Comparison of ENCODE assay signal across 9 cellular contexts in the genomic region with DNA sequence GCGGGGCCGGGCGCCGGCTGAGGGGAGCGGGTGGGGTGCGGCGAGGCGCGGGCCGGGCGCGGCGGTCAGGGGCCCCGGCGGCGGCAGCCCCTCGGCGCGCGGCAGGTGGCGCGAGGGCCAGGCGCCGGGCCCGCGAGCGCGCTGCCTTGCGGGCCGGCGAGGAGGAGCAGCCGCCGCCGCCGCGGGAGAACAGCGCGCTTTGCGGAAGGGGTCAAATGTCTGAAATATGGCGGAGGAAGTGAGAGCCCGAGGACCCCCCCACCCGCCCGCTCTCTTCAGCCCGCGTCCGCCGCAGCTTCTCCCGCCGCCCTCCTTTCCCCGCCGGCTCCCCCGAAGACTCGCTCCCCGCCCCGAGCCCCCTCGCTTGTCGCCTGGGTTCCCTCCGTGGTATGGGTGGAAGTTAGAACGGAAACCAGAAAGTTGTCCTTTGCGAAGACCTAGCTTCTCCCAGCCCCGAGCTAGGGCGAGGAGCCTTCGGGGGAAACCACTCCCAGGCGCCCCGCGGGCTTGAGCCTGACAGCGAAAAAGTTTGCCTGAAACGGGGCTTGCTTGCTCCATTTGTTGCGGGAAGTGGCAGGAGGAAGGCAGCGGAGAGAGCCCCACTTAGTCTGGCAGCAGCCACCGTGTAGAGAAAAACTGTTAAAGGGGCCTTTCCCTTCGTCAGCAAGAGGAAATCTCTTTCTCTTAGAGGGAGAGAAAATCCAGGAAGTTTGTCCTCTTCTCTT. TPM values are rescaled to one million over a fixed set of nuclear protein-coding genes. Genes with fewer than 3 reads are reported as not detected.
A peak's percentile ranks its signal among the peaks of the same experiment; 100 is the strongest.
DNase-seq lines count a peak whose midpoint lies in the region; ATAC-seq, FAIRE-seq and TF ChIP-seq lines count a peak whose summit lies in the region.
"Had no signal": no experiment of that assay in that cellular context is flagged by ENCODE, and none has a peak within 500 bp of the region (broad histone marks: within the 10 kb centered on the region; RNA-seq: fewer than 3 reads in every experiment).

No MANE protein-coding gene starts in this region.

- TF ChIP-seq POLR2A in HepG2 (IDR thresholded peaks at IDR 0.05; ENCODE audit: insufficient read depth in 1 of 2, low read depth in 2 of 2, low read length in 2 of 2) = no peak; a peak in 1 of 4 replicates

- no peak for TF ChIP-seq EP300 in HepG2 (IDR thresholded peaks at IDR 0.05; ENCODE audit: low read depth in 2 of 2, low read length in 2 of 2)
- TF ChIP-seq EP300 in HepG2 (CRISPR knock-in tag; IDR thresholded peaks at IDR 0.05; ENCODE audit: borderline replicate concordance) = no peak

- no peaks in the 10 kb centered on the region for H3K9me3 ChIP-seq in HepG2 (ENCODE audit: low read length)

- H3K4me3 ChIP-seq in dorsolateral prefrontal cortex (peak overlapping the region; percentile 57 to 94 (median 82)), HepG2 (replicated peaks in 1 of 3; ENCODE audit: insufficient read depth in 1 of 3, low read depth in 2 of 3, low read length in 3 of 3) (peak overlapping the region; percentile 73 to 99 (median 86))

- no peaks in the 10 kb centered on the region for H3K27me3 ChIP-seq in dorsolateral prefrontal cortex
- no peaks in the 10 kb centered on the region; a peak in 1 of 5 replicates for H3K27me3 ChIP-seq in HepG2 (ENCODE audit: control insufficient read depth in 1 of 2, insufficient read depth in 2 of 2, low read length in 2 of 2)

- H3K4me1 ChIP-seq in HepG2 (ENCODE audit: insufficient read depth, low read length) = peaks cover 42% of the 10 kb centered on the region

- TF ChIP-seq CTCF in dorsolateral prefrontal cortex (IDR thresholded peaks at IDR 0.05 in 54 of 56, conservative IDR thresholded peaks at IDR 0.05 in 2 of 56; ENCODE audit: low read depth in 1 of 56, partially characterized antibody in 56 of 56) (no peak), HepG2 (CRISPR knock-in tag; IDR thresholded peaks at IDR 0.05) (no peak)

- CTCF ChIA-PET in HepG2 (lab: Yijun Ruan, JAX; ENCODE audit: low intra/inter-chr PET ratio, low total read pairs) = no interaction called here

- in situ Hi-C loops in HepG2 (cut with HindIII; ENCODE audit: extremely low pct_ligation_motif_present, low pct_unique_long_range_greater_than_20kb) = no loop called here

- no peak for TF ChIP-seq RAD21 in HepG2 (CRISPR knock-in tag; IDR thresholded peaks at IDR 0.05)

- DNase-seq in NCI-H1417 (lab: John Stamatoyannopoulos, UW) (peak in 2 of 3 experiments; percentile 77 to 78), NCI-H1417 treated with DMSO at 0.1 percent for 48 hours (lab: John Stamatoyannopoulos, UW) (no peak), NCI-H2107 treated with DMSO at 0.1 percent for 48 hours (lab: John Stamatoyannopoulos, UW; ENCODE audit: unreplicated experiment) (peak; percentile 28), dorsolateral prefrontal cortex (peak in 9 of 10 donors; percentile 39 to 66 (median 47)), HepG2 (ENCODE audit: low spot score) (no peak)
- DNase-seq in activated CD4-positive, alpha-beta T cell treated with anti-CD3 and anti-CD28 coated beads, Interleukin-2, amount 50 U/mL, for 4 hours = peak; percentile 9 to 22
- DNase-seq in stimulated activated CD4-positive, alpha-beta T cell treated with anti-CD3 and anti-CD28 coated beads, Interleukin-4, amount 100 ng/mL, for 24 hours = peak; percentile 45

- intact Hi-C loops in dorsolateral prefrontal cortex (cut with DNase I) = loop anchor here (2.0 to 5.0 kb wide), 5 partner anchors 76 to 278 kb away; partner anchors contain the start of genes MDM1 (in 2 of the 2), SLC35E3 (in 2 of the 2), MDM2 (in 1 of the 2) and NUP107 (in 1 of the 2)
- intact Hi-C loops in HepG2 (cut with micrococcal nuclease; ENCODE audit: unreplicated experiment) = loop anchor here (2.0 to 5.0 kb wide), 3 partner anchors 76 to 269 kb away; partner anchors contain the start of genes MDM2 and NUP107

- ATAC-seq in HG02678 (IDR thresholded peaks at IDR 0.05; ENCODE audit: unreplicated experiment) (peak; percentile 34), HepG2 (peak; percentile 14)

- POLR2A ChIA-PET in HepG2 (lab: Yijun Ruan, JAX) = interaction anchor here (0.6 to 2.0 kb wide), 10 partner anchors 10 to 1342 kb away, joined by 3 to 10 read pairs (median 3); partner anchors contain the start of genes CAND1, MDM2 and SLC35E3

- FAIRE-seq in HepG2 (lab: Jason Lieb, UNC) = no peak
- FAIRE-seq: G401.6 had no signal

- peak overlapping the region; percentile 87 for H3K9ac ChIP-seq in HepG2 (ENCODE audit: insufficient read depth, low read depth, low read length)

- peaks cover 31% of the 10 kb centered on the region for H4K20me1 ChIP-seq in HepG2 (ENCODE audit: insufficient read depth, low read length)

- H2AFZ ChIP-seq in HepG2 (ENCODE audit: low read length) = no peak overlapping the region

- peak overlapping the region; percentile 80 for H3K4me2 ChIP-seq in HepG2 (ENCODE audit: low read depth, low read length)

- H3K36me3 ChIP-seq in HepG2 (replicated peaks in 1 of 2; ENCODE audit: control insufficient read depth in 1 of 2, insufficient read depth in 2 of 2, low read length in 2 of 2) = no peaks in the 10 kb centered on the region

- peaks cover 49% of the 10 kb centered on the region for H3K79me2 ChIP-seq in HepG2 (ENCODE audit: insufficient read depth, low read length)

- H3K27ac ChIP-seq in dorsolateral prefrontal cortex = peak overlapping the region; percentile 49 to 96 (median 88)
- H3K27ac ChIP-seq in HepG2 (ENCODE audit: extremely low read length, insufficient read depth, low read length) = peak overlapping the region; percentile 87

- no TSS peak for BruUV-seq in HepG2 (replicated peaks; lab: Mats Ljungman, UMichigan)

- under 1% methylated on average over 32 of the region's 72 CpGs for WGBS in HepG2 (ENCODE audit: low lambda C conversion rate)

TF ChIP-seq in HepG2, 621 proteins besides CTCF, POLR2A, EP300 and RAD21 (continues in another document):
- TF ChIP-seq UBTF (CRISPR knock-in tag; IDR thresholded peaks at IDR 0.05) (0 out of 2 replicates have a peak, but pooled peaks have one; percentile 11), SAP130 (CRISPR knock-in tag; IDR thresholded peaks at IDR 0.05; ENCODE audit: low read depth) (peak; percentile 42), ZNF7 (CRISPR knock-in tag; IDR thresholded peaks at IDR 0.05) (no peak), HMGXB4 (CRISPR knock-in tag; IDR thresholded peaks at IDR 0.05; ENCODE audit: borderline replicate concordance in 1 of 2, low read depth in 1 of 2) (peak in 1 of 2 experiments; percentile 9; a peak in 1 of 4 replicates), ASH2L (IDR thresholded peaks at IDR 0.05; ENCODE audit: insufficient read length, low read depth, low read length) (peak; percentile 61)

RNA-seq across cellular contexts. Expression of gene RAP1B, which starts 0.6 kb away (rescaled TPM):
- 10 to 100 TPM; 39.9 to 92.7 (median 63.1) TPM for total RNA-seq in dorsolateral prefrontal cortex
- 92.7 and 129 TPM in 2 replicates for total RNA-seq in HepG2 (2016; rRNA removed; fragmentation: Illumina TruSeq; extraction: Trizol)
- total RNA-seq in HepG2 (2016; cell fraction: cytosol; rRNA removed; fragmentation: Illumina TruSeq; extraction: Trizol; ENCODE audit: low read depth) = 42.6 and 48.0 TPM in 2 replicates
- total RNA-seq in HepG2 (2016; cell fraction: insoluble cytoplasmic fraction; rRNA removed; fragmentation: Illumina TruSeq; extraction: Trizol) = 87.1 and 128 TPM in 2 replicates
- 96.4 and 97.6 TPM in 2 replicates for total RNA-seq in HepG2 (2016; cell fraction: membrane; rRNA removed; fragmentation: Illumina TruSeq; extraction: Trizol)
- total RNA-seq in HepG2 (2016; cell fraction: nucleus; rRNA removed; fragmentation: Illumina TruSeq; extraction: Trizol) = 44.6 and 47.4 TPM in 2 replicates
- 56.6 and 71.1 TPM in 2 replicates for polyA plus RNA-seq in HepG2 (2011; rRNA removed)
- polyA plus RNA-seq in HepG2 (2011; cell fraction: cytosol; rRNA removed) = 39.2 and 62.2 TPM in 2 replicates
- 17.4 and 23.5 TPM in 2 replicates for polyA plus RNA-seq in HepG2 (2011; cell fraction: nucleus; rRNA removed)
- 73.2 and 76.4 TPM in 2 replicates for polyA plus RNA-seq in HepG2 (2012)
- 45.2 and 58.6 TPM in 2 replicates for polyA plus RNA-seq in HepG2 (2016; cell fraction: cytosol; fragmentation: Illumina TruSeq; extraction: Trizol; ENCODE audit: low read depth)
- 158 and 166 TPM in 2 replicates for polyA plus RNA-seq in HepG2 (2016; cell fraction: insoluble cytoplasmic fraction; fragmentation: Illumina TruSeq; extraction: Trizol; ENCODE audit: low read depth)
- polyA plus RNA-seq in HepG2 (2016; cell fraction: membrane; fragmentation: Illumina TruSeq; extraction: Trizol; ENCODE audit: low read depth) = 84.2 and 93.1 TPM in 2 replicates
- polyA plus RNA-seq in HepG2 (2016; cell fraction: nucleus; fragmentation: Illumina TruSeq; extraction: Trizol; ENCODE audit: insufficient read depth, low read depth) = 80.7 and 83.5 TPM in 2 replicates
- 19.4 and 29.7 TPM in 2 replicates for polyA minus RNA-seq in HepG2 (2011; rRNA and poly(A)+ RNA removed; ENCODE audit: low replicate concordance)
- 45.2 and 50.6 TPM in 2 replicates for polyA minus RNA-seq in HepG2 (2011; cell fraction: cytosol; rRNA and poly(A)+ RNA removed)
- 43.8 and 54.3 TPM in 2 replicates for polyA minus RNA-seq in HepG2 (2011; cell fraction: nucleus; rRNA and poly(A)+ RNA removed)

Comparison
In these comparisons a context has a peak if more than half of its experiments do, and no peak if none do; other contexts are left out.
1. DNase-seq: peak in NCI-H1417 (2 of 3), NCI-H2107 treated with DMSO at 0.1 percent for 48 hours (single experiment), activated CD4-positive, alpha-beta T cell treated with anti-CD3 and anti-CD28 coated beads, Interleukin-2, amount 50 U/mL, for 4 hours (2 of 2), dorsolateral prefrontal cortex (9 of 10) and stimulated activated CD4-positive, alpha-beta T cell treated with anti-CD3 and anti-CD28 coated beads, Interleukin-4, amount 100 ng/mL, for 24 hours (single experiment); none in NCI-H1417 treated with DMSO at 0.1 percent for 48 hours (single experiment) and HepG2 (single experiment).